Comparison of ENCODE assay signal across 13 cellular contexts in the genomic region with DNA sequence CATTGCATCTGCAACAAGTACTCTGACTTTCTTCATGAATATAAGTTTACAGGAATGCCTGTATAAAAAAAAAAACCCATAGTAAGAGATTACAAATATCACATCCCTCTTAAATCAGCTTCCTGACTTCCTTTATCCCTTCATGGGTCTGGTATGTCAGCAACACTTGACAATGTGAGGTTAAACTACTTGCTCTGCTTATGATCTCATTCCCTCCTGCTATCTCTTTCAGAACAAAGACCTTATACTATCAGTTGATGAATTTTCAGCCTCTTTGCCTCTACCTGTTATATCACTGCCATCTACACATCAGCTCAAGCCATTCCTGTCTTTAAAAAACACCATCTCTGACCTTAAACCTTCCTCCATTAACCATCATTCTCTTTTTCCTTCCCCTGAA.
DNase-seq lines count a peak whose midpoint lies in the region; ATAC-seq, FAIRE-seq and TF ChIP-seq lines count a peak whose summit lies in the region.
"Had no signal": no experiment of that assay in that cellular context is flagged by ENCODE, and none has a peak within 500 bp of the region (broad histone marks: within the 10 kb centered on the region; RNA-seq: fewer than 3 reads in every experiment).

No MANE protein-coding gene starts in this region.

- 0 out of 22 replicates have a peak overlapping the region, but pooled peaks of 1 of the 11 experiments have one; percentile 44 for H3K9ac ChIP-seq in BLaER1 treated with 17β-estradiol and CSF1 and Interleukin-3, amounts not matched to agents 10 nM and 100 nM
- no peak overlapping the region for H3K9ac ChIP-seq in endothelial cell of umbilical vein (replicated peaks; ENCODE audit: extremely low read depth, insufficient read depth, low read length)

- dilution Hi-C loops in endothelial cell of umbilical vein (cut with MboI; ENCODE audit: extremely low pct_ligation_motif_present, low sequenced_read_pairs), result no loop called here

- no peaks in the 10 kb centered on the region for H3K79me2 ChIP-seq in endothelial cell of umbilical vein (ENCODE audit: control insufficient read depth, insufficient read depth, low read length)

- no peak for TF ChIP-seq CTCF in activated B cell treated with CpG ODN at 0.5 μM for 24 hours (IDR thresholded peaks at IDR 0.05)
- no peak for TF ChIP-seq CTCF in endothelial cell of umbilical vein (IDR thresholded peaks at IDR 0.05; ENCODE audit: extremely low read depth in 1 of 2, insufficient read depth in 1 of 2, low read depth in 1 of 2, low read length in 2 of 2)

- peaks cover 9% of the 10 kb centered on the region for H3K9me3 Mint-ChIP-seq in activated B cell treated with CpG ODN at 0.5 μM for 24 hours

- H3K9me3 ChIP-seq in BLaER1 treated with 17β-estradiol and CSF1 and Interleukin-3, amounts not matched to agents 10 nM and 100 nM (replicated peaks in 1 of 11), result peaks cover 6 to 19% (median 12%) of the 10 kb centered on the region in 11 experiments; a peak in 12 of 22 replicates
- no peaks in the 10 kb centered on the region for H3K9me3 ChIP-seq in endothelial cell of umbilical vein (replicated peaks; ENCODE audit: control insufficient read depth, insufficient read depth, low read length)
- H3K9me3 ChIP-seq: BE2C, prostate gland, testis had no signal

- H3K4me3 Mint-ChIP-seq in activated B cell treated with CpG ODN at 0.5 μM for 24 hours, result no peak overlapping the region

- CTCF ChIA-PET in activated B cell treated with CpG ODN at 0.5 μM for 24 hours (lab: Charles Lee), result interaction anchor here (1.1 to 1.2 kb wide), 2 partner anchors 8 to 61 kb away, joined by 3 read pairs; no protein-coding TSS in a partner anchor
- CTCF ChIA-PET in endothelial cell of umbilical vein (lab: Charles Lee), result interaction anchor here (1.1 kb wide), 1 partner anchor 61 kb away, joined by 3 read pairs; no protein-coding TSS in a partner anchor

- POLR2A ChIA-PET in activated B cell treated with CpG ODN at 0.5 μM for 24 hours (lab: Charles Lee), result interaction anchor here (0.7 to 2.8 kb wide), 2 partner anchors 10 to 47 kb away, joined by 3 to 17 read pairs; no protein-coding TSS in a partner anchor
- POLR2A ChIA-PET in endothelial cell of umbilical vein (lab: Charles Lee), result no interaction called here

- peaks cover 64% of the 10 kb centered on the region for H3K4me1 Mint-ChIP-seq in activated B cell treated with CpG ODN at 0.5 μM for 24 hours

- DNase-seq in GM12891 (ENCODE audit: insufficient read length, low spot score), result no peak
- no peak for DNase-seq in activated B cell treated with CpG ODN at 0.5 μM for 24 hours
- no peak for DNase-seq in endothelial cell of umbilical vein (ENCODE audit: low read depth, low spot score)
- DNase-seq in T-helper 9 cell, result no peak
- DNase-seq: activated CD8-positive, alpha-beta memory T cell treated with anti-CD3 and anti-CD28 coated beads for 24 hours; BE2C; NCI-H187 treated with DMSO at 0.1 percent for 48 hours; testis had no signal

- peak overlapping the region; percentile 50 to 73 (median 64); a peak in 21 of 22 replicates for H3K4me2 ChIP-seq in BLaER1 treated with 17β-estradiol and CSF1 and Interleukin-3, amounts not matched to agents 10 nM and 100 nM
- H3K4me2 ChIP-seq in endothelial cell of umbilical vein (ENCODE audit: insufficient read depth, low read length), result no peak overlapping the region

- H2AFZ ChIP-seq in endothelial cell of umbilical vein (ENCODE audit: low read depth, low read length), result peak overlapping the region; percentile 14

- H3K4me1 ChIP-seq in BLaER1 treated with 17β-estradiol and CSF1 and Interleukin-3, amounts not matched to agents 10 nM and 100 nM, result peaks cover 21 to 76% (median 30%) of the 10 kb centered on the region in 10 experiments
- H3K4me1 ChIP-seq in endothelial cell of umbilical vein (ENCODE audit: control insufficient read depth, extremely low read depth, insufficient read depth, low read length), result peaks cover 13% of the 10 kb centered on the region
- H3K4me1 ChIP-seq: BE2C, prostate gland, testis had no signal

- no peaks in the 10 kb centered on the region for H3K27me3 ChIP-seq in BLaER1 treated with 17β-estradiol and CSF1 and Interleukin-3, amounts not matched to agents 10 nM and 100 nM
- H3K27me3 ChIP-seq in endothelial cell of umbilical vein (ENCODE audit: control insufficient read depth in 2 of 2, insufficient read depth in 2 of 2, low read length in 2 of 2), result no peaks in the 10 kb centered on the region
- H3K27me3 ChIP-seq: BE2C, testis had no signal

- no peak for ATAC-seq in activated B cell treated with CpG ODN at 0.5 μM for 24 hours (ENCODE audit: low read depth)
- no peak for ATAC-seq in HG02938 (IDR thresholded peaks at IDR 0.05; ENCODE audit: unreplicated experiment)
- ATAC-seq in HG02588 (IDR thresholded peaks at IDR 0.05; ENCODE audit: unreplicated experiment), result no peak
- no peak for ATAC-seq in HG02759 (IDR thresholded peaks at IDR 0.05; ENCODE audit: unreplicated experiment)

- H3K4me3 ChIP-seq in BLaER1 treated with 17β-estradiol and CSF1 and Interleukin-3, amounts not matched to agents 10 nM and 100 nM, result no peak overlapping the region
- no peak overlapping the region for H3K4me3 ChIP-seq in endothelial cell of umbilical vein (replicated peaks in 1 of 3; ENCODE audit: insufficient read depth in 1 of 3, low read depth in 1 of 3, low read length in 3 of 3)
- H3K4me3 ChIP-seq: prostate gland, testis had no signal

- no peaks in the 10 kb centered on the region for H3K27me3 Mint-ChIP-seq in activated B cell treated with CpG ODN at 0.5 μM for 24 hours

- peaks cover 4% of the 10 kb centered on the region for H3K36me3 Mint-ChIP-seq in activated B cell treated with CpG ODN at 0.5 μM for 24 hours (ENCODE audit: low read depth)

- no peaks in the 10 kb centered on the region for H3K9me1 ChIP-seq in endothelial cell of umbilical vein (replicated peaks; ENCODE audit: control insufficient read depth, extremely low read depth, insufficient read depth, low read length)

- intact Hi-C loops in activated B cell treated with CpG ODN at 0.5 μM for 24 hours (cut with micrococcal nuclease) (loop anchor here (2.0 to 5.0 kb wide), 2 partner anchors 130 to 294 kb away; a partner anchor contains a TSS), endothelial cell of umbilical vein (cut with micrococcal nuclease) (no loop called here)

- H3K36me3 ChIP-seq in BLaER1 treated with 17β-estradiol and CSF1 and Interleukin-3, amounts not matched to agents 10 nM and 100 nM, result no peaks in the 10 kb centered on the region
- H3K36me3 ChIP-seq in endothelial cell of umbilical vein (ENCODE audit: control insufficient read depth in 2 of 2, extremely low read depth in 1 of 2, insufficient read depth in 2 of 2, low read length in 2 of 2), result no peaks in the 10 kb centered on the region
- H3K36me3 ChIP-seq: BE2C, prostate gland had no signal

- H4K20me1 ChIP-seq in BLaER1 treated with 17β-estradiol and CSF1 and Interleukin-3, amounts not matched to agents 10 nM and 100 nM, result no peaks in the 10 kb centered on the region
- no peaks in the 10 kb centered on the region for H4K20me1 ChIP-seq in endothelial cell of umbilical vein (replicated peaks; ENCODE audit: control insufficient read depth, extremely low read depth, insufficient read depth, low read length)

- peak; percentile 33 for FAIRE-seq in GM12891 (lab: Jason Lieb, UNC)
- FAIRE-seq in endothelial cell of umbilical vein (lab: Jason Lieb, UNC), result peak; percentile 44

- peak overlapping the region; percentile 90 for H3K27ac Mint-ChIP-seq in activated B cell treated with CpG ODN at 0.5 μM for 24 hours

- TF ChIP-seq POLR2A in GM12891 (IDR thresholded peaks at IDR 0.05; ENCODE audit: low read depth, low read length) (no peak), endothelial cell of umbilical vein (IDR thresholded peaks at IDR 0.05; ENCODE audit: low read depth, low read length) (no peak)

- no TSS peak for BruUV-seq in endothelial cell of umbilical vein (replicated peaks; lab: Mats Ljungman, UMichigan)

- peak overlapping the region in 7 of 11 experiments; percentile 38 to 70 (median 59); a peak in 12 of 22 replicates for H3K27ac ChIP-seq in BLaER1 treated with 17β-estradiol and CSF1 and Interleukin-3, amounts not matched to agents 10 nM and 100 nM
- H3K27ac ChIP-seq in endothelial cell of umbilical vein (ENCODE audit: insufficient read depth, low read depth, low read length), result no peak overlapping the region
- H3K27ac ChIP-seq: prostate gland, testis had no signal

TF ChIP-seq in GM12891, 5 proteins besides CTCF, POLR2A, EP300 and RAD21:
- no peak for TF ChIP-seq TAF1 (IDR thresholded peaks at IDR 0.05; ENCODE audit: low read depth, low read length)
- no peak for TF ChIP-seq POLR2AphosphoS5 (IDR thresholded peaks at IDR 0.05; ENCODE audit: low read depth, low read length)
- TF ChIP-seq PAX5 (IDR thresholded peaks at IDR 0.05; ENCODE audit: insufficient read depth, low read length, severe bottlenecking), result no peak

TF ChIP-seq in endothelial cell of umbilical vein, 7 proteins besides CTCF, POLR2A, EP300 and RAD21:
- TF ChIP-seq, protein P1, sequence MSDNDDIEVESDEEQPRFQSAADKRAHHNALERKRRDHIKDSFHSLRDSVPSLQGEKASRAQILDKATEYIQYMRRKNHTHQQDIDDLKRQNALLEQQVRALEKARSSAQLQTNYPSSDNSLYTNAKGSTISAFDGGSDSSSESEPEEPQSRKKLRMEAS (IDR thresholded peaks at IDR 0.05; ENCODE audit: insufficient read depth, insufficient read length), result no peak
- no peak for TF ChIP-seq POLR2AphosphoS5 (IDR thresholded peaks at IDR 0.05; ENCODE audit: insufficient read depth, low read depth, low read length)
- no peak for TF ChIP-seq GATA2 (IDR thresholded peaks at IDR 0.05; ENCODE audit: insufficient read depth, insufficient read length, low read depth, low read length)
- no peak for TF ChIP-seq JUN (IDR thresholded peaks at IDR 0.05; ENCODE audit: borderline replicate concordance, insufficient read depth, insufficient read length, low read depth)
- TF ChIP-seq MYC (IDR thresholded peaks at IDR 0.05; ENCODE audit: low read depth, low read length), result no peak
- TF ChIP-seq EZH2 (IDR thresholded peaks at IDR 0.05; ENCODE audit: borderline replicate concordance, low read depth, low read length, severe bottlenecking), result no peak
- no peak for TF ChIP-seq FOS (IDR thresholded peaks at IDR 0.05; ENCODE audit: borderline replicate concordance, insufficient read depth, low read length)
TF ChIP-seq in endothelial cell of umbilical vein: peak in this region for 0.
